Comparison of ENCODE assay signal across 8 cellular contexts in the genomic region with DNA sequence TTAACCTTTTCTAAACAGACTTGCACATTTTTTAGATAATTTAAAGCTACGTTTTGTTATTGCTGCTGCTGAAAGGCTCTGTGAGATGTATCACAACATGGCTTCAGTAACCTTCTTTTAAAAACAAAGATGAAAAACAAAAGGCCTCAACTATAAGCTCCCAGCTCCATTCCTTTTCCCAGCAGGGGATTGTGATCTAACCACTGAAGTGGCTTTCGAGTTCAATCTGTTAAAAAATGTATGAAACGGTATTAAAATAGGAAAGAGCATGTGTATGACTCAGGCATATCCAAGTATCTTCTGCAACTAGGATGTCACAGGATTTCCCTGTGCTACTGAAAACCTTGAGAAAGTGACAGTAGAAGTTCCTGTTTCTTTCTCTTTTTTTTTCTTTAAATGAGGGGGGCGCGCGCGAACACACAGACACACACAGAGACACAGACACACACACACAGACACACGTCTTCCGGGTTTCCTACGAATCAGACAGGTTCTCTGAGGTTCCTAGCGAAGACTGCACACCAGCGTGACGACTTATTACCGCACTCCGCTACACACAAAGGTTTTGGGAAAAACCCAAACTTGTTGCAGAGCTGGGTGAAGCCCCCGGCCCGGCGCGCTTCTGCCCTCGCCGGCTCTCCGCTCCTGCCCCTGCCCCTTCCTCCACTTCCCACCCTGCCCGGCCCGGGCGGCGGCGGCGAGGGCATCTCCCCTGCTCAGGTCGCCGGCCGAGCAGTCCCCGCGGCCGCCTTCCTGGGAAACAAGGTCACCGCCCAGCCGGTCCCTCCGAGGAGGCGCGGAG.
DNase-seq lines count a peak whose midpoint lies in the region; ATAC-seq, FAIRE-seq and TF ChIP-seq lines count a peak whose summit lies in the region.

No MANE protein-coding gene starts in this region.

- H3K4me2 ChIP-seq in SK-N-SH, result peak overlapping the region; percentile 78

- H3K27ac Mint-ChIP-seq in CD4-positive, alpha-beta memory T cell, result peak overlapping the region; percentile 91 to 99 (median 91)

- no peaks in the 10 kb centered on the region for H3K36me3 ChIP-seq in CD4-positive, alpha-beta memory T cell (ENCODE audit: insufficient read depth, low read length)
- no peaks in the 10 kb centered on the region for H3K36me3 ChIP-seq in HUES6 (ENCODE audit: control insufficient read depth, insufficient read depth, low read length)
- H3K36me3 ChIP-seq in SK-N-SH (replicated peaks in 1 of 2; ENCODE audit: control insufficient read depth in 1 of 2, insufficient read depth in 2 of 2, low read length in 1 of 2), result peaks cover 0 to 5% of the 10 kb centered on the region in 2 experiments
- H3K36me3 ChIP-seq in psoas muscle (ENCODE audit: insufficient read depth in 1 of 2, low read depth in 1 of 2), result no peaks in the 10 kb centered on the region

- H3K9me2 ChIP-seq in SK-N-SH, result no peaks in the 10 kb centered on the region

- no peak overlapping the region for H2AFZ ChIP-seq in SK-N-SH (ENCODE audit: low read depth)

- POLR2A ChIA-PET in CD4-positive, alpha-beta memory T cell (lab: Charles Lee; ENCODE audit: partially characterized antibody), result interaction anchor here (0.6 to 6.6 kb wide), 20 partner anchors 10 to 430 kb away, joined by 3 to 52 read pairs (median 4); a partner anchor contains a TSS
- POLR2A ChIA-PET in SK-N-SH (lab: Yijun Ruan, JAX), result interaction anchor here (1.0 kb wide), 1 partner anchor 72 kb away, joined by 6 read pairs; no protein-coding TSS in a partner anchor

- TF ChIP-seq EP300 in SK-N-SH (IDR thresholded peaks at IDR 0.05; ENCODE audit: borderline replicate concordance in 1 of 2, low read depth in 1 of 2, low read length in 1 of 2), result no peak

- CTCF ChIA-PET in CD4-positive, alpha-beta memory T cell (lab: Charles Lee; ENCODE audit: partially characterized antibody), result interaction anchor here (0.6 to 3.2 kb wide), 7 partner anchors 8 to 74 kb away, joined by 3 to 18 read pairs (median 4); no protein-coding TSS in a partner anchor
- CTCF ChIA-PET in SK-N-SH (lab: Yijun Ruan, JAX), result interaction anchor here (0.9 to 2.2 kb wide), 8 partner anchors 22 to 564 kb away, joined by 3 to 6 read pairs (median 4); no protein-coding TSS in a partner anchor

- H3K9me3 ChIP-seq in CD4-positive, alpha-beta memory T cell (ENCODE audit: control insufficient read depth in 1 of 2, low read length in 2 of 2), result no peaks in the 10 kb centered on the region
- H3K9me3 ChIP-seq in HUES6 (ENCODE audit: control insufficient read depth, insufficient read depth, low read depth, low read length) (no peaks in the 10 kb centered on the region), SK-N-SH (no peaks in the 10 kb centered on the region), psoas muscle (no peaks in the 10 kb centered on the region)

- ATAC-seq in GM21367 (IDR thresholded peaks at IDR 0.05; ENCODE audit: unreplicated experiment), result peak; percentile 48
- peak; percentile 24 to 54 for ATAC-seq in left cardiac atrium
- peak; percentile 32 to 48 (median 38) for ATAC-seq in psoas muscle

- TF ChIP-seq CTCF in SK-N-SH (IDR thresholded peaks at IDR 0.05) (no peak), psoas muscle (IDR thresholded peaks at IDR 0.05) (no peak)

- peak overlapping the region; percentile 73 for H3K27ac ChIP-seq in CD4-positive, alpha-beta memory T cell (ENCODE audit: low read depth, low read length)
- H3K27ac ChIP-seq in HUES6 (ENCODE audit: low read depth, low read length) (no peak overlapping the region), SK-N-SH (ENCODE audit: low read depth in 2 of 2, low read length in 1 of 2) (peak overlapping the region; percentile 75 to 78), psoas muscle (peak overlapping the region; percentile 88)

- H3K4me1 Mint-ChIP-seq in CD4-positive, alpha-beta memory T cell, result peaks cover 69 to 88% (median 78%) of the 10 kb centered on the region in 4 donors

- H3K4me3 ChIP-seq in CD4-positive, alpha-beta memory T cell (ENCODE audit: low read length in 2 of 2), result peak overlapping the region; percentile 56 to 87
- H3K4me3 ChIP-seq in HUES6 (ENCODE audit: low read depth, low read length) (peak overlapping the region; percentile 69), SK-N-SH (ENCODE audit: low read depth in 2 of 2, low read length in 1 of 2) (peak overlapping the region; percentile 64 to 84), psoas muscle (peak overlapping the region; percentile 94)

- 0 out of 2 replicates have a peak, but pooled peaks have one; percentile 9 for TF ChIP-seq RAD21 in SK-N-SH (IDR thresholded peaks at IDR 0.05; ENCODE audit: low read length)

- H3K27me3 ChIP-seq in CD4-positive, alpha-beta memory T cell (ENCODE audit: insufficient read depth, low read length), result no peaks in the 10 kb centered on the region
- peaks cover 35% of the 10 kb centered on the region for H3K27me3 ChIP-seq in HUES6 (ENCODE audit: control insufficient read depth, insufficient read depth, low read length)
- H3K27me3 ChIP-seq in SK-N-SH (ENCODE audit: insufficient read depth), result no peaks in the 10 kb centered on the region
- H3K27me3 ChIP-seq in psoas muscle (ENCODE audit: insufficient read depth in 3 of 3, low read length in 2 of 3), result no peaks in the 10 kb centered on the region

- intact Hi-C loops in CD4-positive, alpha-beta memory T cell (cut with micrococcal nuclease), result loop anchor here (1.0 to 5.0 kb wide), 8 partner anchors 12 to 694 kb away; a partner anchor contains a TSS
- intact Hi-C loops in left cardiac atrium (cut with DNase I), result loop anchor here (5.0 to 10.0 kb wide), 3 partner anchors 72 to 561 kb away; no protein-coding TSS in a partner anchor
- intact Hi-C loops in psoas muscle (cut with DNase I), result loop anchor here (5.0 to 10.0 kb wide), 3 partner anchors 34 to 89 kb away; no protein-coding TSS in a partner anchor

- FAIRE-seq in urothelium cell line (lab: Jason Lieb, UNC), result no peak

- peaks cover 41% of the 10 kb centered on the region for H4K20me1 ChIP-seq in SK-N-SH (ENCODE audit: insufficient read depth)

- H3K4me3 Mint-ChIP-seq in CD4-positive, alpha-beta memory T cell, result peak overlapping the region; percentile 90 to 98 (median 92)

- H3F3A ChIP-seq in SK-N-SH (replicated peaks; ENCODE audit: insufficient read depth), result peaks cover 19% of the 10 kb centered on the region

- 0% methylated on average over 18 of the region's 39 CpGs for WGBS in SK-N-SH (ENCODE audit: low lambda C conversion rate)
- WGBS in psoas muscle, 3 donors, result 1% methylated on average over 28 to 39 of the region's 39 CpGs

- H3K9me3 Mint-ChIP-seq in CD4-positive, alpha-beta memory T cell, result peaks cover 0 to 6% (median 0%) of the 10 kb centered on the region in 8 donors

- peaks cover 82% of the 10 kb centered on the region for H3K4me1 ChIP-seq in CD4-positive, alpha-beta memory T cell (ENCODE audit: insufficient read depth, low read length)
- H3K4me1 ChIP-seq in HUES6 (ENCODE audit: control insufficient read depth, insufficient read depth, low read length) (peaks cover 51% of the 10 kb centered on the region), SK-N-SH (ENCODE audit: control insufficient read depth in 1 of 2, insufficient read depth in 2 of 2, low read depth in 1 of 2, low read length in 1 of 2) (peaks cover 17 to 59% of the 10 kb centered on the region in 2 experiments), psoas muscle (peaks cover 62% of the 10 kb centered on the region)

- DNase-seq in CD4-positive, alpha-beta memory T cell, result peak; percentile 79 to 96 (median 86)
- DNase-seq in SK-N-SH (peak; percentile 76), left cardiac atrium (peak; percentile 59), psoas muscle (peak; percentile 52 to 58), urothelium cell line (ENCODE audit: low spot score) (peak; percentile 48)
- peak; percentile 50 for DNase-seq in activated naive CD8-positive, alpha-beta T cell treated with anti-CD3 and anti-CD28 coated beads, Interleukin-2, amount 50 U/mL, for 16 hours (ENCODE audit: low read depth, low spot score)

- H3K27me3 Mint-ChIP-seq in CD4-positive, alpha-beta memory T cell, result no peaks in the 10 kb centered on the region

- peaks cover 0 to 15% of the 10 kb centered on the region in 2 donors for H3K36me3 Mint-ChIP-seq in CD4-positive, alpha-beta memory T cell

- peaks cover 85% of the 10 kb centered on the region for H3K79me2 ChIP-seq in SK-N-SH (ENCODE audit: insufficient read depth)

- H3K9ac ChIP-seq in HUES6 (ENCODE audit: low read length), result peak overlapping the region; percentile 44
- peak overlapping the region; percentile 88 for H3K9ac ChIP-seq in SK-N-SH

TF ChIP-seq in SK-N-SH, 30 proteins besides CTCF, POLR2A, EP300 and RAD21:
- TF ChIP-seq FOSL2 (IDR thresholded peaks at IDR 0.05; ENCODE audit: borderline replicate concordance, low read depth) (peak; percentile 35; the same call in 1 of the 2 replicates), SIN3A (IDR thresholded peaks at IDR 0.05; ENCODE audit: borderline replicate concordance, low read depth, low read length) (0 out of 2 replicates have a peak, but pooled peaks have one; percentile 21), TCF12 (IDR thresholded peaks at IDR 0.05) (0 out of 2 replicates have a peak, but pooled peaks have one; percentile 4), FOXJ3 (CRISPR knock-in tag; IDR thresholded peaks at IDR 0.05) (no peak), ELF1 (IDR thresholded peaks at IDR 0.05) (peak; percentile 85), MXI1 (IDR thresholded peaks at IDR 0.05; ENCODE audit: low read depth, low read length) (peak; percentile 46; the same call in 1 of the 2 replicates), CHD2 (IDR thresholded peaks at IDR 0.05; ENCODE audit: low read length, partially characterized antibody) (no peak)
- TF ChIP-seq, protein P1, sequence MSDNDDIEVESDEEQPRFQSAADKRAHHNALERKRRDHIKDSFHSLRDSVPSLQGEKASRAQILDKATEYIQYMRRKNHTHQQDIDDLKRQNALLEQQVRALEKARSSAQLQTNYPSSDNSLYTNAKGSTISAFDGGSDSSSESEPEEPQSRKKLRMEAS (IDR thresholded peaks at IDR 0.05; ENCODE audit: low read depth), result peak; percentile 35; the same call in 1 of the 2 replicates
